8 cellular contexts compared by ENCODE assay signal in genomic region chr10:79346388-79347225, GRCh38. TPM values are rescaled to one million over a fixed set of nuclear protein-coding genes. Genes with fewer than 3 reads are reported as not detected.
DNase-seq lines count a peak whose midpoint lies in the region; TF ChIP-seq lines count a peak whose summit lies in the region.

No MANE protein-coding gene starts in this region.

- peaks cover 29% of the 10 kb centered on the region for H3K36me3 Mint-ChIP-seq in MCF 10A (ENCODE audit: insufficient read depth, unreplicated experiment)
- H3K36me3 Mint-ChIP-seq in nephron (ENCODE audit: low read depth): peaks cover 9% of the 10 kb centered on the region

- TSS peak; percentile 45 for BruUV-seq in MCF 10A (replicated peaks; lab: Mats Ljungman, UMichigan)

- POLR2A ChIA-PET in MCF 10A (lab: Yijun Ruan, JAX): interaction anchor here (1.3 to 1.6 kb wide), 3 partner anchors 24 to 108 kb away, joined by 3 to 5 read pairs (median 4); no protein-coding TSS in a partner anchor

- intact Hi-C loops in MCF 10A (cut with micrococcal nuclease): loop anchor here (1.0 kb wide), 1 partner anchor 53 kb away; no protein-coding TSS in a partner anchor

- DNase-seq in ELF-1 (ENCODE audit: low read depth, low spot score) (peak; percentile 67), MCF 10A (ENCODE audit: unreplicated experiment) (no peak), SW 1271 (lab: John Stamatoyannopoulos, UW) (no peak), nucleus accumbens (lab: John Stamatoyannopoulos, UW) (no peak), OCI-M2 (lab: John Stamatoyannopoulos, UW; ENCODE audit: unreplicated experiment) (no peak), NCI-H1694 treated with DMSO at 0.1 percent for 48 hours (lab: John Stamatoyannopoulos, UW) (no peak)

- CTCF ChIA-PET in MCF 10A (lab: Yijun Ruan, JAX): interaction anchor here (0.9 to 3.3 kb wide), 5 partner anchors 10 to 327 kb away, joined by 3 to 34 read pairs (median 3); no protein-coding TSS in a partner anchor

- H3K36me3 ChIP-seq in KOPT-K1 (ENCODE audit: insufficient read depth, low read length): peaks cover 32% of the 10 kb centered on the region

- H3K9me3 Mint-ChIP-seq in MCF 10A (ENCODE audit: unreplicated experiment): no peaks in the 10 kb centered on the region
- H3K9me3 Mint-ChIP-seq in nephron: no peaks in the 10 kb centered on the region

- no peaks in the 10 kb centered on the region for H3K9me3 ChIP-seq in KOPT-K1 (ENCODE audit: insufficient read depth, low read length, poor library complexity, severe bottlenecking)

- H3K27ac Mint-ChIP-seq in MCF 10A (ENCODE audit: low read depth, unreplicated experiment) (no peak overlapping the region), nephron (no peak overlapping the region)

- peaks cover 5% of the 10 kb centered on the region for H3K4me1 Mint-ChIP-seq in MCF 10A (ENCODE audit: insufficient read depth, unreplicated experiment)
- H3K4me1 Mint-ChIP-seq in nephron: peaks cover 17% of the 10 kb centered on the region

- H3K27ac ChIP-seq in KOPT-K1 (ENCODE audit: low read depth, low read length, poor library complexity, severe bottlenecking): peak overlapping the region; percentile 98

- H3K27me3 Mint-ChIP-seq in MCF 10A (ENCODE audit: insufficient read depth, unreplicated experiment) (no peaks in the 10 kb centered on the region), nephron (ENCODE audit: low read depth) (peaks cover 4% of the 10 kb centered on the region)

- H3K4me3 Mint-ChIP-seq in MCF 10A (ENCODE audit: unreplicated experiment) (peak overlapping the region; percentile 81), nephron (peak overlapping the region; percentile 54 to 72 (median 72))

- TF ChIP-seq CTCF in MCF 10A (IDR thresholded peaks at IDR 0.05; ENCODE audit: unreplicated experiment) (no peak), nephron (IDR thresholded peaks at IDR 0.05; ENCODE audit: unreplicated experiment in 3 of 3) (no peak)

RNA-seq across cellular contexts. Expression of gene PPIF, which starts 0.7 kb away (rescaled TPM):
- 76.5 and 76.9 TPM in 2 replicates for total RNA-seq in MCF 10A (2022)
